In the genomic region with DNA sequence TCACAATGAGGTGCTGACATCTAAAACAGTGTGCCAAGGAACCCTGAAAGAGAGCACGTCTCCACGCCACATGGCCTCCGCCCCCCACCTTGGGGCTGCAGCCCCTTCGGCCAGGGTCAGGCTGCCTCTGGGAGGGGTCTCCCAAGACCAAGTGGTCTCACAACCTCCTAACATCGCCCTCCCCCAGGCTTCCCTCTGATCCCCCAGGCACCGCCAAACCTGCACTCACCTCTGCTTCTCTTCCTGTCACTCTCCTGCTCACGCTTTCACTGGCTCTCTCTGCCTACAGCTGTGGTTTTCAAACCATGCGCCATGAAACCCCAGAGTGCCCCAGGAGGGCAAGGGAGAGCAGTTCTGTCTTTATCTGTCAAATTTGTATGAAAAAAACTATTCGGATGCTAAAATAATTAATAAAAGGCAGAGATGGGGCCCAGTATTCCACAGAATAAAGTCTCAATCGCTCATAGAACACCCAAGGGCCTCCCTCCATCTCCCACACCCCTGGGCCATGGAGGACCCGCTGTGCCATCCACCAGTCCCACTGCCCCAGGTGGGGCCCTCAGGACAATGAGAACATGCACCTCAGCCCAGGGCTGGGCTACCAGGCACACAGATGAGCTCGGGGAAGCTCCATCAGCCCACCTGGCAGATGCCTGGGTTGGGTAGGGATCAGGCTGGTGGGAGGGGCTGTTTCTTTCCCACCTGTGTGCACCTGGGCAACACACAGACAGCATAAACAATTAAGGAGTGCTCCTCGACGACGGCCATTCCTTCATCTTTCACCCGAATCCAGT, we compare ENCODE assay signal across 25 cellular contexts. TPM values are rescaled to one million over a fixed set of nuclear protein-coding genes. Genes with fewer than 3 reads are reported as not detected.
DNase-seq lines count a peak whose midpoint lies in the region; ATAC-seq and TF ChIP-seq lines count a peak whose summit lies in the region.
"Had no signal": no experiment of that assay in that cellular context is flagged by ENCODE, and none has a peak within 500 bp of the region (broad histone marks: within the 10 kb centered on the region; RNA-seq: fewer than 3 reads in every experiment).

No MANE protein-coding gene starts in this region.

- TF ChIP-seq CTCF in GM12864 (IDR thresholded peaks at IDR 0.05; ENCODE audit: low read depth, low read length, missing control alignments) (no peak), Loucy (conservative IDR thresholded peaks at IDR 0.05; ENCODE audit: low read length) (no peak)

- H3K9me3 ChIP-seq in Loucy (ENCODE audit: insufficient read depth, low read depth, low read length), result no peaks in the 10 kb centered on the region
- H3K9me3 ChIP-seq in CD4-positive, alpha-beta memory T cell (ENCODE audit: control insufficient read depth in 1 of 2, low read length in 2 of 2), result no peaks in the 10 kb centered on the region
- H3K9me3 ChIP-seq: colonic mucosa, thyroid gland had no signal

- no peaks in the 10 kb centered on the region for H3K27me3 ChIP-seq in Loucy (ENCODE audit: insufficient read depth, low read length, poor library complexity, severe bottlenecking)
- no peaks in the 10 kb centered on the region for H3K27me3 ChIP-seq in CD4-positive, alpha-beta memory T cell (ENCODE audit: insufficient read depth, low read length)
- H3K27me3 ChIP-seq: colonic mucosa, foreskin keratinocyte, thyroid gland had no signal

- H3K9me2 ChIP-seq in Loucy (replicated peaks; ENCODE audit: low read depth, low read length), result no peaks in the 10 kb centered on the region

- H3K4me2 ChIP-seq in Loucy (ENCODE audit: low read depth, low read length, poor library complexity, severe bottlenecking), result peak overlapping the region; percentile 26

- intact Hi-C loops in posterior vena cava (cut with DNase I), result no loop called here
- intact Hi-C loops in CD4-positive, alpha-beta memory T cell (cut with micrococcal nuclease), result no loop called here

- POLR2A ChIA-PET in CD4-positive, alpha-beta memory T cell (lab: Charles Lee; ENCODE audit: partially characterized antibody), result no interaction called here

- H3K27me3 Mint-ChIP-seq in CD4-positive, alpha-beta memory T cell, result no peaks in the 10 kb centered on the region
- H3K27me3 Mint-ChIP-seq: activated CD4-positive, alpha-beta memory T cell treated with anti-CD3 and anti-CD28 coated beads for 36 hours; activated naive CD4-positive, alpha-beta T cell treated with anti-CD3 and anti-CD28 coated beads, Interleukin-2, amount 10 ng/mL, durations not matched to agents 7 days and 5 days; CD4-positive, alpha-beta T cell had no signal

- DNase-seq in GM12864 (ENCODE audit: low read depth), result no peak
- peak; percentile 50 for DNase-seq in posterior vena cava (ENCODE audit: low spot score)
- DNase-seq in GM03348 (ENCODE audit: low spot score), result no peak
- DNase-seq in SHP77 (lab: John Stamatoyannopoulos, UW), result no peak
- no peak for DNase-seq in HuH-7.5 (ENCODE audit: low spot score)
- DNase-seq in CD4-positive, alpha-beta memory T cell, result no peak
- DNase-seq: ACHN; activated CD4-positive, alpha-beta memory T cell treated with anti-CD3 and anti-CD28 coated beads for 36 hours; activated naive CD4-positive, alpha-beta T cell treated with anti-CD3 and anti-CD28 coated beads, Interleukin-2, amount 10 ng/mL, durations not matched to agents 7 days and 5 days; activated T-cell treated with anti-CD3 and anti-CD28 coated beads, Interleukin-2, amount 50 U/mL, for 1 hour; CD4-positive, alpha-beta T cell; colonic mucosa; DND-41; foreskin keratinocyte; HFFc6; kidney; NCI-H1092; NCI-H2029 treated with DMSO at 0.1 percent for 48 hours; NCI-H446 treated with DMSO at 0.1 percent for 48 hours; thyroid gland had no signal

- H3K9ac ChIP-seq in Loucy (ENCODE audit: low read depth, low read length, poor library complexity, severe bottlenecking), result no peak overlapping the region

- no peaks in the 10 kb centered on the region for H3F3A ChIP-seq in Loucy (ENCODE audit: low read depth)

- peaks cover 6% of the 10 kb centered on the region for H3K4me1 ChIP-seq in Loucy (ENCODE audit: insufficient read depth, low read length, poor library complexity, severe bottlenecking)
- H3K4me1 ChIP-seq in CD4-positive, alpha-beta memory T cell (ENCODE audit: insufficient read depth, low read length), result no peaks in the 10 kb centered on the region
- H3K4me1 ChIP-seq: colonic mucosa had no signal

- no peak overlapping the region for H2AFZ ChIP-seq in Loucy (ENCODE audit: low read length)

- H3K4me3 Mint-ChIP-seq in CD4-positive, alpha-beta memory T cell, result no peak overlapping the region
- H3K4me3 Mint-ChIP-seq: activated CD4-positive, alpha-beta memory T cell treated with anti-CD3 and anti-CD28 coated beads for 36 hours; activated naive CD4-positive, alpha-beta T cell treated with anti-CD3 and anti-CD28 coated beads, Interleukin-2, amount 10 ng/mL, durations not matched to agents 7 days and 5 days; CD4-positive, alpha-beta T cell; HFFc6; nephron had no signal

- peaks cover 4% of the 10 kb centered on the region; the same call in 1 of the 2 replicates for H3K79me2 ChIP-seq in Loucy (ENCODE audit: insufficient read depth, low read length)

- no peak overlapping the region for H3K27ac ChIP-seq in CD4-positive, alpha-beta memory T cell (ENCODE audit: low read depth, low read length)
- H3K27ac ChIP-seq: colonic mucosa, foreskin keratinocyte, thyroid gland, VCaP had no signal

- peaks cover 0 to 2% (median 0%) of the 10 kb centered on the region in 8 donors for H3K9me3 Mint-ChIP-seq in CD4-positive, alpha-beta memory T cell
- H3K9me3 Mint-ChIP-seq: activated CD4-positive, alpha-beta memory T cell treated with anti-CD3 and anti-CD28 coated beads for 36 hours; activated naive CD4-positive, alpha-beta T cell treated with anti-CD3 and anti-CD28 coated beads, Interleukin-2, amount 10 ng/mL, durations not matched to agents 7 days and 5 days; CD4-positive, alpha-beta T cell; HFFc6; nephron had no signal

- H4K20me1 ChIP-seq in Loucy (ENCODE audit: insufficient read depth, low read length, poor library complexity, severe bottlenecking), result no peaks in the 10 kb centered on the region

- peaks cover 0 to 5% of the 10 kb centered on the region in 2 donors for H3K36me3 Mint-ChIP-seq in CD4-positive, alpha-beta memory T cell
- H3K36me3 Mint-ChIP-seq: activated CD4-positive, alpha-beta memory T cell treated with anti-CD3 and anti-CD28 coated beads for 36 hours; activated naive CD4-positive, alpha-beta T cell treated with anti-CD3 and anti-CD28 coated beads, Interleukin-2, amount 10 ng/mL, durations not matched to agents 7 days and 5 days had no signal

- H3K27ac Mint-ChIP-seq in CD4-positive, alpha-beta memory T cell, result peak overlapping the region in 1 of 7 donors; percentile 35
- H3K27ac Mint-ChIP-seq: activated CD4-positive, alpha-beta memory T cell treated with anti-CD3 and anti-CD28 coated beads for 36 hours; activated naive CD4-positive, alpha-beta T cell treated with anti-CD3 and anti-CD28 coated beads, Interleukin-2, amount 10 ng/mL, durations not matched to agents 7 days and 5 days; CD4-positive, alpha-beta T cell; HFFc6; nephron had no signal

- ATAC-seq in GM21786 (IDR thresholded peaks at IDR 0.05; ENCODE audit: unreplicated experiment), result peak; percentile 72
- ATAC-seq: foreskin keratinocyte, K562 had no signal

- H3K4me3 ChIP-seq in GM12864 (ENCODE audit: low read depth, low read length), result 0 out of 2 replicates have a peak overlapping the region, but pooled peaks have one; percentile 3
- no peak overlapping the region for H3K4me3 ChIP-seq in Loucy (ENCODE audit: low read length, poor library complexity, severe bottlenecking)
- H3K4me3 ChIP-seq in CD4-positive, alpha-beta memory T cell (ENCODE audit: low read length in 2 of 2), result no peak overlapping the region
- H3K4me3 ChIP-seq: colonic mucosa, K562, thyroid gland had no signal

- CTCF ChIA-PET in CD4-positive, alpha-beta memory T cell (lab: Charles Lee; ENCODE audit: partially characterized antibody), result no interaction called here

- no peaks in the 10 kb centered on the region for H3K36me3 ChIP-seq in Loucy (ENCODE audit: insufficient read depth, low read length)
- no peaks in the 10 kb centered on the region for H3K36me3 ChIP-seq in CD4-positive, alpha-beta memory T cell (ENCODE audit: insufficient read depth, low read length)
- H3K36me3 ChIP-seq: colonic mucosa, thyroid gland had no signal

- H3K4me1 Mint-ChIP-seq in CD4-positive, alpha-beta memory T cell, result peaks cover 0 to 10% (median 7%) of the 10 kb centered on the region in 4 donors
- H3K4me1 Mint-ChIP-seq: activated naive CD4-positive, alpha-beta T cell treated with anti-CD3 and anti-CD28 coated beads, Interleukin-2, amount 10 ng/mL, durations not matched to agents 7 days and 5 days had no signal

RNA-seq across cellular contexts. Expression of a gene that starts 21.5 kb away (rescaled TPM):
- total RNA-seq in posterior vena cava, result 100 to 1,000 TPM; 116 to 119 TPM
- total RNA-seq in CD4-positive, alpha-beta memory T cell, result 10 to 100 TPM; 19.3 to 21.5 TPM
- 10 to 100 TPM; 10.8 to 13.6 TPM for polyA plus RNA-seq in CD4-positive, alpha-beta memory T cell

Comparison
In these comparisons a context has a peak if more than half of its experiments do, and no peak if none do; other contexts are left out.
1. RNA of a gene that starts 21.5 kb away (total RNA-seq): 116 to 119 TPM in posterior vena cava; 19.3 to 21.5 TPM in CD4-positive, alpha-beta memory T cell; every median in the first group is over 4 times any median in the second.